ENCODE assay signal across 8 cellular contexts in the genomic region with DNA sequence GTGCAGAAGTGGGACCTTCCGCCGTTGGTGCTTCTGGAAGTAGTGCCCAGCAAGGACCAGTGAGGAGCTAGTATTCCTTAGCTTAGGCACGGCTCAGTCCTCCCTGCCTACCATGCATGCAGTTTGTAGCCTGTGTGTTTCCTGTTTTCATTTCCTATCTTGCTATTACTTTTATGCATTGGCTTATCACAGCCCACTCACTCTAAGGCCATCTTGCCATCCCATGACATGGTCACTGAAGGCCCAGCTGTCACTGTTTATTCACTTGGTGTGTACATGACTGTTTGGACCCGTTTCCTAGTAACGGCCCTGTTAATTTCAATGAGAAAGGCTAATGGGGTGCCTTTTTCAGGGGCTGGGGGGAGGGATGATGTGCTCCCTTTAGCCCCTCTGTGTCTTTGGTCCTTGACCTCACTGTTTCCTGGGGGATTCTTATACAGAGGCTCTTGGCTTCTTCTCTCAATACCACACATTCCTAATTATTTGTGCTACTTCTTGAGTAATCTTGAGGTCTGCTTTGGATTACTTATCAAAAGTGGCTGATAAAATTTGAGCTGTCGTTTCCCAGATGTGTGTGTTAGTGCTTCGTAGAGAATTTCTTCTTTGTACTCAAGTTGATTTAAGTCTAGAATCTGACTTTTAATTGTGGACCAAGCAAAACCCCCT. TPM values are rescaled to one million over a fixed set of nuclear protein-coding genes. Genes with fewer than 3 reads are reported as not detected.
DNase-seq lines count a peak whose midpoint lies in the region; ATAC-seq and TF ChIP-seq lines count a peak whose summit lies in the region.

No MANE protein-coding gene starts in this region.

- H3K27me3 ChIP-seq in SK-N-SH (ENCODE audit: insufficient read depth), result no peaks in the 10 kb centered on the region
- H3K27me3 ChIP-seq in right atrium auricular region, result no peaks in the 10 kb centered on the region
- no peaks in the 10 kb centered on the region for H3K27me3 ChIP-seq in stomach smooth muscle (ENCODE audit: control insufficient read depth in 1 of 2, insufficient read depth in 2 of 2, low read length in 2 of 2)

- H3K79me2 ChIP-seq in SK-N-SH (ENCODE audit: insufficient read depth), result peaks cover 38% of the 10 kb centered on the region

- H3K4me3 ChIP-seq in SK-N-SH (ENCODE audit: low read depth in 2 of 2, low read length in 1 of 2) (no peak overlapping the region), right atrium auricular region (no peak overlapping the region), stomach smooth muscle (ENCODE audit: low read length in 2 of 2) (peak overlapping the region; percentile 45 to 52)

- H3K4me2 ChIP-seq in SK-N-SH, result peak overlapping the region; percentile 39; the same call in 1 of the 2 replicates

- H3F3A ChIP-seq in SK-N-SH (replicated peaks; ENCODE audit: insufficient read depth), result peaks cover 25% of the 10 kb centered on the region

- no peak for ATAC-seq in GM21825 (IDR thresholded peaks at IDR 0.05; ENCODE audit: unreplicated experiment)
- no peak for ATAC-seq in GM21723 (IDR thresholded peaks at IDR 0.05; ENCODE audit: unreplicated experiment)

- H3K9ac ChIP-seq in SK-N-SH (peak overlapping the region; percentile 54; the same call in 1 of the 2 replicates), stomach smooth muscle (ENCODE audit: low read length in 2 of 2) (peak overlapping the region; percentile 34 to 69)

- 0 out of 2 replicates have a peak overlapping the region, but pooled peaks have one; percentile 17 for H2AFZ ChIP-seq in SK-N-SH (ENCODE audit: low read depth)

- CTCF ChIA-PET in SK-N-SH (lab: Yijun Ruan, JAX), result interaction anchor here (1.1 to 2.3 kb wide), 4 partner anchors 20 to 182 kb away, joined by 3 to 10 read pairs (median 4); no protein-coding TSS in a partner anchor

- no peak for TF ChIP-seq CTCF in SK-N-SH (IDR thresholded peaks at IDR 0.05)
- no peak for TF ChIP-seq CTCF in right atrium auricular region (IDR thresholded peaks at IDR 0.05)

- 0 out of 4 replicates have a peak, but pooled peaks of 1 of the 2 experiments have one; percentile 11 for TF ChIP-seq EP300 in SK-N-SH (IDR thresholded peaks at IDR 0.05; ENCODE audit: borderline replicate concordance in 1 of 2, low read depth in 1 of 2, low read length in 1 of 2)

- POLR2A ChIA-PET in SK-N-SH (lab: Yijun Ruan, JAX), result interaction anchor here (0.6 kb wide), 1 partner anchor 211 kb away, joined by 3 read pairs; no protein-coding TSS in a partner anchor

- H3K4me1 ChIP-seq in SK-N-SH (ENCODE audit: control insufficient read depth in 1 of 2, insufficient read depth in 2 of 2, low read depth in 1 of 2, low read length in 1 of 2) (peaks cover 10 to 24% of the 10 kb centered on the region in 2 experiments; a peak in 3 of 4 replicates), right atrium auricular region (peaks cover 0 to 97% of the 10 kb centered on the region in 2 donors), stomach smooth muscle (ENCODE audit: control insufficient read depth, insufficient read depth, low read length) (peaks cover 47% of the 10 kb centered on the region)

- H3K9me3 ChIP-seq in SK-N-SH, result no peaks in the 10 kb centered on the region
- no peaks in the 10 kb centered on the region for H3K9me3 ChIP-seq in right atrium auricular region
- no peaks in the 10 kb centered on the region for H3K9me3 ChIP-seq in stomach smooth muscle (ENCODE audit: control insufficient read depth in 2 of 2, low read length in 2 of 2)

- TF ChIP-seq RAD21 in SK-N-SH (IDR thresholded peaks at IDR 0.05; ENCODE audit: low read length), result no peak

- 64% methylated on average over 7 of the region's 7 CpGs for whole genome bisulfite sequencing in SK-N-SH (ENCODE audit: low lambda C conversion rate)

- H3K36me3 ChIP-seq in SK-N-SH (replicated peaks in 1 of 2; ENCODE audit: control insufficient read depth in 1 of 2, insufficient read depth in 2 of 2, low read length in 1 of 2) (no peaks in the 10 kb centered on the region), right atrium auricular region (no peaks in the 10 kb centered on the region), stomach smooth muscle (ENCODE audit: control insufficient read depth in 2 of 2, insufficient read depth in 2 of 2, low read length in 2 of 2) (no peaks in the 10 kb centered on the region)

- H4K20me1 ChIP-seq in SK-N-SH (ENCODE audit: insufficient read depth), result no peaks in the 10 kb centered on the region

- no peaks in the 10 kb centered on the region for H3K9me2 ChIP-seq in SK-N-SH

- DNase-seq in HCEC 1CT (peak; percentile 64), SK-N-SH (peak; percentile 46), right atrium auricular region (ENCODE audit: low spot score) (no peak), SK-N-DZ (ENCODE audit: low spot score) (no peak), UCSD-AML1 (lab: John Stamatoyannopoulos, UW; ENCODE audit: unreplicated experiment) (no peak)

- H3K27ac ChIP-seq in SK-N-SH (ENCODE audit: low read depth in 2 of 2, low read length in 1 of 2) (peak overlapping the region in 1 of 2 experiments; percentile 87; a peak in 3 of 4 replicates), right atrium auricular region (peak overlapping the region; percentile 85 to 90), stomach smooth muscle (ENCODE audit: low read length) (peak overlapping the region; percentile 81)

TF ChIP-seq in SK-N-SH, 30 proteins besides CTCF, POLR2A, EP300 and RAD21:
- no peak for TF ChIP-seq NRF1 (IDR thresholded peaks at IDR 0.05; ENCODE audit: low read depth, low read length)
- TF ChIP-seq USF1 (IDR thresholded peaks at IDR 0.05; ENCODE audit: borderline replicate concordance, low read depth), result no peak
- TF ChIP-seq CHD2 (IDR thresholded peaks at IDR 0.05; ENCODE audit: low read length, partially characterized antibody), result peak; percentile 16
- peak; percentile 17; the same call in 1 of the 2 replicates for TF ChIP-seq PBX3 (IDR thresholded peaks at IDR 0.05)
- no peak for TF ChIP-seq GATA2 (CRISPR knock-in tag; IDR thresholded peaks at IDR 0.05)
- TF ChIP-seq RFX5 (IDR thresholded peaks at IDR 0.05; ENCODE audit: low read length), result no peak
- TF ChIP-seq, protein P1, sequence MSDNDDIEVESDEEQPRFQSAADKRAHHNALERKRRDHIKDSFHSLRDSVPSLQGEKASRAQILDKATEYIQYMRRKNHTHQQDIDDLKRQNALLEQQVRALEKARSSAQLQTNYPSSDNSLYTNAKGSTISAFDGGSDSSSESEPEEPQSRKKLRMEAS (IDR thresholded peaks at IDR 0.05; ENCODE audit: low read depth), result no peak
- no peak for TF ChIP-seq NFIC (IDR thresholded peaks at IDR 0.05; ENCODE audit: borderline replicate concordance)
- peak; percentile 82 for TF ChIP-seq TCF12 (IDR thresholded peaks at IDR 0.05)
TF ChIP-seq in SK-N-SH: peak in this region for 3.

RNA-seq across cellular contexts. Expression of gene TRAK1, which starts 24.5 kb away (rescaled TPM):
- 11.5 and 12.5 TPM in 2 replicates for polyA plus RNA-seq in SK-N-SH (2012; rRNA removed)
- 10.7 and 13.8 TPM in 2 replicates for polyA plus RNA-seq in SK-N-SH (2012; cell fraction: cytosol; rRNA removed)
- 12.5 and 13.9 TPM in 2 replicates for polyA plus RNA-seq in SK-N-SH (2012; cell fraction: nucleus; rRNA removed)
- total RNA-seq in right atrium auricular region, result 100 to 1,000 TPM; 172 to 259 TPM
- 15.4 and 17.1 TPM in 2 replicates for polyA plus RNA-seq in SK-N-DZ (2014; cell fraction: cytosol; rRNA removed)
- 10.3 and 19.4 TPM in 2 replicates for polyA plus RNA-seq in SK-N-DZ (2014; cell fraction: nucleus; rRNA removed)

Comparison
In these comparisons a context has a peak if more than half of its experiments do, and no peak if none do; other contexts are left out.
1. DNase-seq: peak in HCEC 1CT (single experiment) and SK-N-SH (single experiment); none in right atrium auricular region (single experiment), SK-N-DZ (single experiment) and UCSD-AML1 (single experiment).
2. H3K4me3 ChIP-seq: peak in stomach smooth muscle (2 of 2); none in SK-N-SH (0 of 2) and right atrium auricular region (0 of 2).